ENCODE assay signal across 1 cellular context in genomic region chr3:5021571-5022092, GRCh38.
TF ChIP-seq lines count a peak whose summit lies in the region.

No MANE protein-coding gene starts in this region.

TF ChIP-seq in H1, 55 proteins besides CTCF, POLR2A, EP300 and RAD21 (continued from another document):
- TF ChIP-seq CHD7 (IDR thresholded peaks at IDR 0.05; ENCODE audit: insufficient replicate concordance, low read length) (no peak), SP4 (IDR thresholded peaks at IDR 0.05; ENCODE audit: low read length) (no peak)
